Comparison of ENCODE assay signal across 10 cellular contexts in genomic region chr7:41700044-41700471, GRCh38. TPM values are rescaled to one million over a fixed set of nuclear protein-coding genes. Genes with fewer than 3 reads are reported as not detected.
DNase-seq lines count a peak whose midpoint lies in the region; ATAC-seq and TF ChIP-seq lines count a peak whose summit lies in the region.
"Had no signal": no experiment of that assay in that cellular context is flagged by ENCODE, and none has a peak within 500 bp of the region (broad histone marks: within the 10 kb centered on the region; RNA-seq: fewer than 3 reads in every experiment).

No MANE protein-coding gene starts in this region.

- H3K9me3 ChIP-seq in gastroesophageal sphincter (no peaks in the 10 kb centered on the region), Peyer's patch (no peaks in the 10 kb centered on the region)

- H3K4me3 Mint-ChIP-seq in CD14-positive monocyte (peak overlapping the region; percentile 82 to 92), WTC11 (peak overlapping the region; percentile 84), progenitor cell of endocrine pancreas (ENCODE audit: low read depth) (peak overlapping the region; percentile 58)
- no peak overlapping the region for H3K4me3 Mint-ChIP-seq in activated CD8-positive, alpha-beta T cell treated with anti-CD3 and anti-CD28 coated beads, Interleukin-2, amount 10 ng/mL, durations not matched to agents 7 days and 5 days

- DNase-seq in CD14-positive monocyte (ENCODE audit: low spot score) = no peak
- DNase-seq in WTC11 (ENCODE audit: low spot score) = no peak
- no peak for DNase-seq in progenitor cell of endocrine pancreas (ENCODE audit: low spot score, unreplicated experiment)
- no peak for DNase-seq in left colon
- no peak for DNase-seq in Peyer's patch
- DNase-seq in activated CD8-positive, alpha-beta T cell treated with anti-CD3 and anti-CD28 coated beads, Interleukin-2, amount 10 ng/mL, durations not matched to agents 7 days and 5 days = no peak
- DNase-seq: activated effector memory CD4-positive, alpha-beta T cell treated with Interleukin-2 at 50 U/mL for 16 hours; NCI-H187 had no signal

- H3K27me3 ChIP-seq in gastroesophageal sphincter = no peaks in the 10 kb centered on the region
- no peaks in the 10 kb centered on the region for H3K27me3 ChIP-seq in Peyer's patch

- H3K36me3 Mint-ChIP-seq in CD14-positive monocyte = peaks cover 0 to 1% of the 10 kb centered on the region in 2 donors
- H3K36me3 Mint-ChIP-seq in WTC11 = no peaks in the 10 kb centered on the region
- no peaks in the 10 kb centered on the region for H3K36me3 Mint-ChIP-seq in progenitor cell of endocrine pancreas (ENCODE audit: insufficient read depth)
- H3K36me3 Mint-ChIP-seq in activated CD8-positive, alpha-beta T cell treated with anti-CD3 and anti-CD28 coated beads, Interleukin-2, amount 10 ng/mL, durations not matched to agents 7 days and 5 days (ENCODE audit: low read depth) = no peaks in the 10 kb centered on the region

- H3K4me3 ChIP-seq in gastroesophageal sphincter (peak overlapping the region; percentile 62 to 63), Peyer's patch (peak overlapping the region in 2 of 4 donors; percentile 5 to 38)

- POLR2A ChIA-PET in WTC11 (lab: Charles Lee) = no interaction called here
- POLR2A ChIA-PET in activated CD8-positive, alpha-beta T cell treated with anti-CD3 and anti-CD28 coated beads, Interleukin-2, amount 10 ng/mL, durations not matched to agents 7 days and 5 days (lab: Charles Lee) = no interaction called here

- H3K9me3 Mint-ChIP-seq in CD14-positive monocyte (peaks cover 0 to 3% (median 0%) of the 10 kb centered on the region in 7 donors), WTC11 (no peaks in the 10 kb centered on the region), progenitor cell of endocrine pancreas (ENCODE audit: low read depth) (no peaks in the 10 kb centered on the region)
- H3K9me3 Mint-ChIP-seq in activated CD8-positive, alpha-beta T cell treated with anti-CD3 and anti-CD28 coated beads, Interleukin-2, amount 10 ng/mL, durations not matched to agents 7 days and 5 days (ENCODE audit: insufficient read depth) = no peaks in the 10 kb centered on the region

- H3K27me3 Mint-ChIP-seq in CD14-positive monocyte (ENCODE audit: low read depth in 3 of 3) (peaks cover 21 to 34% (median 24%) of the 10 kb centered on the region in 3 donors), WTC11 (ENCODE audit: low read depth) (peaks cover 23% of the 10 kb centered on the region), progenitor cell of endocrine pancreas (peaks cover 72% of the 10 kb centered on the region)
- H3K27me3 Mint-ChIP-seq in activated CD8-positive, alpha-beta T cell treated with anti-CD3 and anti-CD28 coated beads, Interleukin-2, amount 10 ng/mL, durations not matched to agents 7 days and 5 days (ENCODE audit: low read depth) = peaks cover 68% of the 10 kb centered on the region

- no peak for TF ChIP-seq EP300 in gastroesophageal sphincter (IDR thresholded peaks at IDR 0.05)

- no peak for TF ChIP-seq POLR2A in gastroesophageal sphincter (IDR thresholded peaks at IDR 0.05)
- TF ChIP-seq POLR2A in Peyer's patch (IDR thresholded peaks at IDR 0.05) = no peak

- H3K27ac ChIP-seq in gastroesophageal sphincter (peak overlapping the region; percentile 69 to 92 (median 90)), Peyer's patch (peak overlapping the region in 1 of 4 donors; percentile 38)

- H3K27ac Mint-ChIP-seq in CD14-positive monocyte (peak overlapping the region in 6 of 7 donors; percentile 13 to 65 (median 50)), WTC11 (no peak overlapping the region), progenitor cell of endocrine pancreas (no peak overlapping the region)
- no peak overlapping the region for H3K27ac Mint-ChIP-seq in activated CD8-positive, alpha-beta T cell treated with anti-CD3 and anti-CD28 coated beads, Interleukin-2, amount 10 ng/mL, durations not matched to agents 7 days and 5 days

- H3K36me3 ChIP-seq in gastroesophageal sphincter (no peaks in the 10 kb centered on the region), Peyer's patch (no peaks in the 10 kb centered on the region)

- CTCF ChIA-PET in WTC11 (lab: Charles Lee) = interaction anchor here (0.7 to 1.1 kb wide), 3 partner anchors 9 to 384 kb away, joined by 3 read pairs; no protein-coding TSS in a partner anchor
- CTCF ChIA-PET in activated CD8-positive, alpha-beta T cell treated with anti-CD3 and anti-CD28 coated beads, Interleukin-2, amount 10 ng/mL, durations not matched to agents 7 days and 5 days (lab: Charles Lee) = no interaction called here

- intact Hi-C loops in CD14-positive monocyte (cut with micrococcal nuclease) (loop anchor here (10.0 kb wide), 4 partner anchors 85 to 1425 kb away; no protein-coding TSS in a partner anchor), left colon (cut with DNase I, micrococcal nuclease) (no loop called here)

- WGBS in gastroesophageal sphincter (ENCODE audit: low coverage in 1 of 2), 2 donors = 0 to 24% methylated on average over 2 to 7 of the region's 18 CpGs

- ATAC-seq in WTC11 = no peak
- ATAC-seq in gastroesophageal sphincter = no peak
- ATAC-seq in HG03039 (IDR thresholded peaks at IDR 0.05; ENCODE audit: unreplicated experiment) = no peak
- ATAC-seq in left colon = no peak
- ATAC-seq in activated CD8-positive, alpha-beta T cell treated with anti-CD3 and anti-CD28 coated beads, Interleukin-2, amount 10 ng/mL, durations not matched to agents 7 days and 5 days = no peak

- no peak for TF ChIP-seq CTCF in CD14-positive monocyte (IDR thresholded peaks at IDR 0.05)
- TF ChIP-seq CTCF in WTC11 (IDR thresholded peaks at IDR 0.05) = no peak
- TF ChIP-seq CTCF in gastroesophageal sphincter (IDR thresholded peaks at IDR 0.05) = no peak
- TF ChIP-seq CTCF in progenitor cell of endocrine pancreas (IDR thresholded peaks at IDR 0.05; ENCODE audit: unreplicated experiment) = no peak
- TF ChIP-seq CTCF in Peyer's patch (IDR thresholded peaks at IDR 0.05) = no peak

- H3K4me1 Mint-ChIP-seq in CD14-positive monocyte = peaks cover 36% of the 10 kb centered on the region
- H3K4me1 Mint-ChIP-seq in WTC11 = peaks cover 78% of the 10 kb centered on the region
- peaks cover 29% of the 10 kb centered on the region for H3K4me1 Mint-ChIP-seq in progenitor cell of endocrine pancreas (ENCODE audit: low read depth)
- peaks cover 5% of the 10 kb centered on the region for H3K4me1 Mint-ChIP-seq in activated CD8-positive, alpha-beta T cell treated with anti-CD3 and anti-CD28 coated beads, Interleukin-2, amount 10 ng/mL, durations not matched to agents 7 days and 5 days (ENCODE audit: low read depth)

- H3K4me1 ChIP-seq in gastroesophageal sphincter (peaks cover 0 to 62% (median 7%) of the 10 kb centered on the region in 3 donors), Peyer's patch (peaks cover 0 to 4% (median 0%) of the 10 kb centered on the region in 4 donors)

TF ChIP-seq in WTC11, 78 proteins besides CTCF, POLR2A, EP300 and RAD21 (continues in another document):
- TF ChIP-seq MAX (CRISPR knock-in tag; IDR thresholded peaks at IDR 0.05) = no peak
- TF ChIP-seq ARID4B (CRISPR knock-in tag; IDR thresholded peaks at IDR 0.05; ENCODE audit: borderline replicate concordance) = no peak
- no peak for TF ChIP-seq PRRX2 (CRISPR knock-in tag; IDR thresholded peaks at IDR 0.05)
- TF ChIP-seq CREB1 (CRISPR knock-in tag; IDR thresholded peaks at IDR 0.05) = no peak
- TF ChIP-seq NFYB (CRISPR knock-in tag; conservative IDR thresholded peaks at IDR 0.05; ENCODE audit: low read depth) = no peak
- no peak for TF ChIP-seq MXD4 (CRISPR knock-in tag; IDR thresholded peaks at IDR 0.05; ENCODE audit: borderline replicate concordance)

RNA-seq across cellular contexts. Expression of gene INHBA, which starts 2.8 kb away (rescaled TPM):
- polyA plus RNA-seq in CD14-positive monocyte = under 1 TPM; 0.08 to 0.24 TPM
- total RNA-seq in WTC11 (2021) = 0.16 to 1.0 TPM (median 0.44 TPM) in 3 replicates
- 10 to 100 TPM; 16.7 to 49.2 (median 44.5) TPM for total RNA-seq in gastroesophageal sphincter
- total RNA-seq in progenitor cell of endocrine pancreas = 0.31 and 0.34 TPM in 2 replicates
- total RNA-seq in left colon = under 1 TPM; 0.15 to 0.42 TPM
- 1 to 10 TPM in 2 of 4 donors, under 1 TPM in 1, not detected in 1; 0.19 to 1.7 (median 1.3) TPM for total RNA-seq in Peyer's patch
- not detected for total RNA-seq in activated CD8-positive, alpha-beta T cell treated with anti-CD3 and anti-CD28 coated beads, Interleukin-2, amount 10 ng/mL, durations not matched to agents 7 days and 5 days

Comparison
In these comparisons a context has a peak if more than half of its experiments do, and no peak if none do; other contexts are left out.
1. H3K27ac Mint-ChIP-seq: peak in CD14-positive monocyte (6 of 7); none in WTC11 (single experiment), progenitor cell of endocrine pancreas (single experiment) and activated CD8-positive, alpha-beta T cell treated with anti-CD3 and anti-CD28 coated beads, Interleukin-2, amount 10 ng/mL, durations not matched to agents 7 days and 5 days (single experiment).
2. intact Hi-C loops: an anchor here in CD14-positive monocyte (10.0 kb wide); none called in left colon.